ENCODE assay signal across 8 cellular contexts in the genomic region with DNA sequence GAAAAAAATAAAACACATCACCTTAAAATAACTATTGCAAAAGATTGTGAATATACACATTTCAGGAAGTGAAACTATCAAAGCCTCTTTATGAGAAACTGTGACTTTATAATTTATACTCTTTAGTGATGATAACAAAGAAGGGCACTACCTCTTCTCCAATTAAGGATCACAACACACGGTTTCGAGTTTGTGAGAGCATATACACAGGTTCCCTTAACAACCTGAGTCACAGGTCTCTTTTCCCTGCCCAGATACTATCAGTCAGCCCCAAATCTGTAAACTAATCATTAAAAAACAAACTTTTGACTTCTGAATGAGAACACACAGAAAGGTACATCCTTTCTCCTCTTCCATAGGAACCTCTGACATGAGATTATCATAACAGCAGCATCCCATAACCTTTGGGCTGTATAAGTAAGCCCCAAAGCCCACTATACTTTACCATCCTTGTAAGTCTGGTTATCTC. TPM values are rescaled to one million over a fixed set of nuclear protein-coding genes. Genes with fewer than 3 reads are reported as not detected.
A peak's percentile ranks its signal among the peaks of the same experiment; 100 is the strongest.
DNase-seq lines count a peak whose midpoint lies in the region; ATAC-seq and TF ChIP-seq lines count a peak whose summit lies in the region.

No MANE protein-coding gene starts in this region.

- ATAC-seq in GM19455 (IDR thresholded peaks at IDR 0.05; ENCODE audit: unreplicated experiment) (peak; percentile 47), HG03442 (IDR thresholded peaks at IDR 0.05; ENCODE audit: unreplicated experiment) (peak; percentile 38), naive B cell (ENCODE audit: low read depth in 2 of 2) (peak; percentile 89 to 92)
- peak; percentile 58 for ATAC-seq in activated CD8-positive, alpha-beta T cell treated with anti-CD3 and anti-CD28 coated beads, Interleukin-2, amount 10 ng/mL, durations not matched to agents 7 days and 5 days

- peak overlapping the region; percentile 48 for H3K27ac ChIP-seq in CD4-positive, alpha-beta memory T cell (ENCODE audit: low read depth, low read length)
- peak overlapping the region in 1 of 2 donors; percentile 15 for H3K27ac ChIP-seq in coronary artery

- H3K4me1 Mint-ChIP-seq in CD4-positive, alpha-beta memory T cell, result peaks cover 44 to 69% (median 58%) of the 10 kb centered on the region in 4 donors
- H3K4me1 Mint-ChIP-seq in activated CD8-positive, alpha-beta T cell treated with anti-CD3 and anti-CD28 coated beads, Interleukin-2, amount 10 ng/mL, durations not matched to agents 7 days and 5 days (ENCODE audit: low read depth), result peaks cover 61% of the 10 kb centered on the region
- peaks cover 33 to 45% (median 41%) of the 10 kb centered on the region in 3 donors for H3K4me1 Mint-ChIP-seq in naive B cell
- H3K4me1 Mint-ChIP-seq in chondrocyte (ENCODE audit: low read depth), result peaks cover 47% of the 10 kb centered on the region

- H3K4me3 Mint-ChIP-seq in CD4-positive, alpha-beta memory T cell, result peak overlapping the region; percentile 56 to 89 (median 82)
- peak overlapping the region; percentile 76 for H3K4me3 Mint-ChIP-seq in activated CD8-positive, alpha-beta T cell treated with anti-CD3 and anti-CD28 coated beads, Interleukin-2, amount 10 ng/mL, durations not matched to agents 7 days and 5 days
- peak overlapping the region; percentile 32 to 70 (median 64) for H3K4me3 Mint-ChIP-seq in naive B cell
- H3K4me3 Mint-ChIP-seq in chondrocyte (ENCODE audit: unreplicated experiment), result no peak overlapping the region

- CTCF ChIA-PET in CD4-positive, alpha-beta memory T cell (lab: Charles Lee; ENCODE audit: partially characterized antibody), result interaction anchor here (0.5 to 1.0 kb wide), 5 partner anchors 21 to 927 kb away, joined by 3 read pairs; a partner anchor contains a TSS
- CTCF ChIA-PET in activated CD8-positive, alpha-beta T cell treated with anti-CD3 and anti-CD28 coated beads, Interleukin-2, amount 10 ng/mL, durations not matched to agents 7 days and 5 days (lab: Charles Lee), result no interaction called here

- peak overlapping the region in 1 of 2 donors; percentile 43 for H3K4me3 ChIP-seq in CD4-positive, alpha-beta memory T cell (ENCODE audit: low read length in 2 of 2)
- no peak overlapping the region for H3K4me3 ChIP-seq in coronary artery

- H3K9me3 Mint-ChIP-seq in CD4-positive, alpha-beta memory T cell, result no peaks in the 10 kb centered on the region
- H3K9me3 Mint-ChIP-seq in activated CD8-positive, alpha-beta T cell treated with anti-CD3 and anti-CD28 coated beads, Interleukin-2, amount 10 ng/mL, durations not matched to agents 7 days and 5 days (ENCODE audit: insufficient read depth), result no peaks in the 10 kb centered on the region
- H3K9me3 Mint-ChIP-seq in naive B cell (no peaks in the 10 kb centered on the region), chondrocyte (ENCODE audit: low read depth) (no peaks in the 10 kb centered on the region)

- H3K27me3 ChIP-seq in CD4-positive, alpha-beta memory T cell (ENCODE audit: insufficient read depth, low read length), result no peaks in the 10 kb centered on the region

- peaks cover 66% of the 10 kb centered on the region for H3K4me1 ChIP-seq in CD4-positive, alpha-beta memory T cell (ENCODE audit: insufficient read depth, low read length)

- intact Hi-C loops in CD4-positive, alpha-beta memory T cell (cut with micrococcal nuclease), result loop anchor here (2.0 to 5.0 kb wide), 2 partner anchors 37 to 44 kb away; no protein-coding TSS in a partner anchor

- no peaks in the 10 kb centered on the region for H3K27me3 Mint-ChIP-seq in CD4-positive, alpha-beta memory T cell
- no peaks in the 10 kb centered on the region for H3K27me3 Mint-ChIP-seq in activated CD8-positive, alpha-beta T cell treated with anti-CD3 and anti-CD28 coated beads, Interleukin-2, amount 10 ng/mL, durations not matched to agents 7 days and 5 days (ENCODE audit: low read depth)
- no peaks in the 10 kb centered on the region for H3K27me3 Mint-ChIP-seq in naive B cell
- no peaks in the 10 kb centered on the region for H3K27me3 Mint-ChIP-seq in chondrocyte (ENCODE audit: low read depth)

- no peaks in the 10 kb centered on the region for H3K9me3 ChIP-seq in CD4-positive, alpha-beta memory T cell (ENCODE audit: control insufficient read depth in 1 of 2, low read length in 2 of 2)

- no peak for TF ChIP-seq CTCF in chondrocyte (IDR thresholded peaks at IDR 0.05)
- TF ChIP-seq CTCF in coronary artery (IDR thresholded peaks at IDR 0.05), result no peak

- peaks cover 8 to 27% of the 10 kb centered on the region in 2 donors for H3K36me3 Mint-ChIP-seq in CD4-positive, alpha-beta memory T cell
- peaks cover 50% of the 10 kb centered on the region for H3K36me3 Mint-ChIP-seq in activated CD8-positive, alpha-beta T cell treated with anti-CD3 and anti-CD28 coated beads, Interleukin-2, amount 10 ng/mL, durations not matched to agents 7 days and 5 days (ENCODE audit: low read depth)
- H3K36me3 Mint-ChIP-seq in naive B cell (no peaks in the 10 kb centered on the region), chondrocyte (ENCODE audit: low read depth) (peaks cover 8% of the 10 kb centered on the region)

- H3K36me3 ChIP-seq in CD4-positive, alpha-beta memory T cell (ENCODE audit: insufficient read depth, low read length), result no peaks in the 10 kb centered on the region

- POLR2A ChIA-PET in CD4-positive, alpha-beta memory T cell (lab: Charles Lee; ENCODE audit: partially characterized antibody), result interaction anchor here (1.0 to 2.3 kb wide), 6 partner anchors 42 to 64 kb away, joined by 3 to 22 read pairs (median 6); a partner anchor contains a TSS
- POLR2A ChIA-PET in activated CD8-positive, alpha-beta T cell treated with anti-CD3 and anti-CD28 coated beads, Interleukin-2, amount 10 ng/mL, durations not matched to agents 7 days and 5 days (lab: Charles Lee), result interaction anchor here (1.0 to 2.6 kb wide), 5 partner anchors 18 to 64 kb away, joined by 3 to 17 read pairs (median 6); a partner anchor contains a TSS

- peak overlapping the region; percentile 78 to 96 (median 90) for H3K27ac Mint-ChIP-seq in CD4-positive, alpha-beta memory T cell
- peak overlapping the region; percentile 97 for H3K27ac Mint-ChIP-seq in activated CD8-positive, alpha-beta T cell treated with anti-CD3 and anti-CD28 coated beads, Interleukin-2, amount 10 ng/mL, durations not matched to agents 7 days and 5 days
- H3K27ac Mint-ChIP-seq in naive B cell (peak overlapping the region; percentile 49 to 89 (median 70)), chondrocyte (ENCODE audit: unreplicated experiment) (no peak overlapping the region)

- DNase-seq in CD4-positive, alpha-beta memory T cell, result peak in 2 of 5 donors; percentile 49 to 50
- peak; percentile 41 for DNase-seq in activated CD8-positive, alpha-beta T cell treated with anti-CD3 and anti-CD28 coated beads, Interleukin-2, amount 10 ng/mL, durations not matched to agents 7 days and 5 days
- DNase-seq in naive B cell (peak; percentile 61), NCI-H526 treated with DMSO at 0.1 percent for 48 hours (lab: John Stamatoyannopoulos, UW) (no peak), chondrocyte (ENCODE audit: low spot score) (no peak), coronary artery (ENCODE audit: low spot score) (no peak)

RNA-seq across cellular contexts. Expression of a gene that starts 44.9 kb away (rescaled TPM):
- total RNA-seq in CD4-positive, alpha-beta memory T cell, result 10 to 100 TPM; 65.5 to 69.2 TPM
- polyA plus RNA-seq in CD4-positive, alpha-beta memory T cell, result 10 to 100 TPM; 80.0 to 98.2 TPM
- total RNA-seq in activated CD8-positive, alpha-beta T cell treated with anti-CD3 and anti-CD28 coated beads, Interleukin-2, amount 10 ng/mL, durations not matched to agents 7 days and 5 days, result 10 to 100 TPM; 52.9 to 53.6 TPM
- polyA plus RNA-seq in naive B cell (ENCODE audit: low read depth in 6 of 6), result 100 to 1,000 TPM in 2 of 6 donors, 10 to 100 TPM in 4; 84.6 to 112 (median 99.1) TPM
- total RNA-seq in chondrocyte, result 21.9 to 29.0 TPM (median 22.2 TPM) in 3 replicates

Comparison
In these comparisons a context has a peak if more than half of its experiments do, and no peak if none do; other contexts are left out.
1. DNase-seq: peak in activated CD8-positive, alpha-beta T cell treated with anti-CD3 and anti-CD28 coated beads, Interleukin-2, amount 10 ng/mL, durations not matched to agents 7 days and 5 days (single experiment) and naive B cell (single experiment); none in NCI-H526 treated with DMSO at 0.1 percent for 48 hours (single experiment), chondrocyte (single experiment) and coronary artery (single experiment).
2. ATAC-seq: peak in every context shown above with its lines; median percentile 90 in naive B cell; 58 in activated CD8-positive, alpha-beta T cell treated with anti-CD3 and anti-CD28 coated beads, Interleukin-2, amount 10 ng/mL, durations not matched to agents 7 days and 5 days; 47 in GM19455; 38 in HG03442.